Comparison of ENCODE assay signal across 1 cellular context in the genomic region with DNA sequence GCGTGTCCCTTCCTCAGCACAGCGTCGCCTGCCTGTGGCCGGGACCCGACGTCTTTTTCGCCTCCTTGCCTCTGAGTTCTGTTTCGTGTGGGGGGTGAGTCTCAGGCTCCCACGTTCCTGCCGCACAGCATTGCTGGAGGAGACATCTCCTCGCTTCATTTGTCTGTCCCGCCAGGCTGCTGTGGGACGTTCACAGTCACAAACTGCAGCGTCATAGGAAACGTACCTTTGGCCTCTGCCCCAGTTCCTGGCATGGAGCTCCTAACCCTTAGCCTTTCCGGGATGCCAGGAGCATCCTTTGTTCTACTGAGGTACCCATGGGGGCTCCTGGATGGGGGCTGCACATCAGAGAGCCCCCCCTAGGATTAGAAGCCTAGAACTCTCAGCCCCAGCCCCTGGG.
TF ChIP-seq lines count a peak whose summit lies in the region.

No MANE protein-coding gene starts in this region.

TF ChIP-seq in H1, 55 proteins besides CTCF, POLR2A, EP300 and RAD21:
- no peak for TF ChIP-seq MAFK (IDR thresholded peaks at IDR 0.05; ENCODE audit: low read depth, low read length)
- TF ChIP-seq CHD2 (IDR thresholded peaks at IDR 0.05; ENCODE audit: low read length) = no peak
- TF ChIP-seq EZH2 (IDR thresholded peaks at IDR 0.05; ENCODE audit: low read depth, low read length, severe bottlenecking) = no peak
- no peak for TF ChIP-seq HDAC6 (IDR thresholded peaks at IDR 0.05; ENCODE audit: low read depth, low read length)
- no peak for TF ChIP-seq CEBPB (IDR thresholded peaks at IDR 0.05; ENCODE audit: low read depth, low read length)
- TF ChIP-seq TAF7 (optimal IDR thresholded peaks at IDR 0.05; ENCODE audit: borderline replicate concordance, low read depth, low read length) = no peak
- TF ChIP-seq JUN (IDR thresholded peaks at IDR 0.05; ENCODE audit: low read depth, low read length) = no peak
- TF ChIP-seq BCL11A (IDR thresholded peaks at IDR 0.05; ENCODE audit: low read depth in 2 of 2, low read length in 2 of 2) = no peak
- TF ChIP-seq TAF1 (IDR thresholded peaks at IDR 0.05; ENCODE audit: low read depth, low read length) = no peak
- TF ChIP-seq NANOG (IDR thresholded peaks at IDR 0.05; ENCODE audit: insufficient read depth, low read depth, low read length, poor library complexity, severe bottlenecking) = no peak
- no peak for TF ChIP-seq SP1 (IDR thresholded peaks at IDR 0.05; ENCODE audit: low read depth, low read length)
- TF ChIP-seq SIX5 (IDR thresholded peaks at IDR 0.05; ENCODE audit: low read depth, low read length) = no peak
- TF ChIP-seq RXRA (IDR thresholded peaks at IDR 0.05; ENCODE audit: insufficient read depth, low read depth, low read length) = no peak
- no peak for TF ChIP-seq CBX8 (IDR thresholded peaks at IDR 0.05; ENCODE audit: borderline replicate concordance, low read depth, low read length)
- no peak for TF ChIP-seq POLR2AphosphoS5 (IDR thresholded peaks at IDR 0.05; ENCODE audit: low read depth, low read length)
- no peak for TF ChIP-seq CREB1 (IDR thresholded peaks at IDR 0.05)
- TF ChIP-seq KDM4A (IDR thresholded peaks at IDR 0.05; ENCODE audit: low read depth, low read length, severe bottlenecking) = no peak
- TF ChIP-seq SUZ12 (IDR thresholded peaks at IDR 0.05; ENCODE audit: low read length) = no peak
